In the genomic region with DNA sequence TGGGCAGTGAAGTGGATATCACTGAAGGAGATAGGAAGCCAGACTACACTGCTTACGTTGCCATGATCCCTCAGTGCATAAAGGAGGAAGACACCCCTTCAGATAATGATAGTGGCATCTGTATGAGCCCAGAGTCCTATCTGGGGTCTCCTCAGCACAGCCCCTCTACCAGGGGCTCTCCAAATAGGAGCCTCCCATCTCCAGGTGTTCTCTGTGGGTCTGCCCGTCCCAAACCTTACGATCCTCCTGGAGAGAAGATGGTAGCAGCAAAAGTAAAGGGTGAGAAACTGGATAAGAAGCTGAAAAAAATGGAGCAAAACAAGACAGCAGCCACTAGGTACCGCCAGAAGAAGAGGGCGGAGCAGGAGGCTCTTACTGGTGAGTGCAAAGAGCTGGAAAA, we compare ENCODE assay signal across 8 cellular contexts. TPM values are rescaled to one million over a fixed set of nuclear protein-coding genes. Genes with fewer than 3 reads are reported as not detected.
DNase-seq lines count a peak whose midpoint lies in the region; ATAC-seq, FAIRE-seq and TF ChIP-seq lines count a peak whose summit lies in the region.
"Not testable (repeated sequence)": the region's sequence is repeated elsewhere in the genome, so short reads cannot be mapped to it uniquely, and the experiment has no call there.

No MANE protein-coding gene starts in this region.

- POLR2A ChIA-PET in A549 (lab: Yijun Ruan, JAX) (interaction anchor here (1.1 to 1.4 kb wide), 3 partner anchors 9 to 522 kb away, joined by 3 to 5 read pairs (median 4); partner anchors contain the start of gene MIEF1), Panc1 (lab: Charles Lee) (interaction anchor here (0.8 kb wide), 1 partner anchor 26 kb away, joined by 7 read pairs; no protein-coding TSS in a partner anchor)

- peak overlapping the region; percentile 98 for H3K4me3 ChIP-seq in A549
- peak overlapping the region; percentile 86 for H3K4me3 ChIP-seq in GM23248
- peak overlapping the region; percentile 75 to 84 for H3K4me3 ChIP-seq in Panc1 (ENCODE audit: low read depth in 2 of 2, low read length in 2 of 2)
- H3K4me3 ChIP-seq in left ventricle myocardium inferior, result peak overlapping the region; percentile 92
- peak overlapping the region; percentile 95 for H3K4me3 ChIP-seq in smooth muscle cell

- not testable (repeated sequence) for H3K9me3 Mint-ChIP-seq in activated T-helper 17 cell treated with anti-CD3 and anti-CD28 coated beads, Interleukin-2, amount 50 U/mL, for 72 hours; dendritic cell treated with granulocyte-macrophage colony-stimulating factor and Interleukin-4, amounts not matched to agents 40 ng/mL and 50 ng/mL, for 4 days; naive B cell

- not testable (repeated sequence) for TF ChIP-seq POLR2A in A549 (IDR thresholded peaks at IDR 0.05; ENCODE audit: low read length)

- not testable (repeated sequence) for ATAC-seq in A549; Panc1; activated T-helper 17 cell treated with anti-CD3 and anti-CD28 coated beads, Interleukin-2, amount 50 U/mL, for 72 hours (replicated peaks); naive B cell (ENCODE audit: low read depth in 2 of 2)

- H3K36me3 ChIP-seq in GM23248 (ENCODE audit: low read depth) (peaks cover 16% of the 10 kb centered on the region), Panc1 (ENCODE audit: control insufficient read depth, insufficient read depth, low read length) (peaks cover 10% of the 10 kb centered on the region), left ventricle myocardium inferior (peaks cover 42% of the 10 kb centered on the region)
- not testable (repeated sequence) for H3K36me3 ChIP-seq in smooth muscle cell (ENCODE audit: low read depth)

- CTCF ChIA-PET in A549 (lab: Yijun Ruan, JAX), result interaction anchor here (0.9 to 1.4 kb wide), 3 partner anchors 12 to 211 kb away, joined by 3 to 4 read pairs (median 3); no protein-coding TSS in a partner anchor
- CTCF ChIA-PET in Panc1 (lab: Charles Lee), result not testable (repeated sequence)

- H3K27ac ChIP-seq in A549 (peak overlapping the region; percentile 96 to 99; a peak in 5 of 6 replicates), GM23248 (peak overlapping the region; percentile 96), Panc1 (ENCODE audit: low read length) (peak overlapping the region; percentile 95), left ventricle myocardium inferior (replicated peaks) (peak overlapping the region; percentile 99), smooth muscle cell (ENCODE audit: low read depth) (peak overlapping the region; percentile 99)

- not testable (repeated sequence) for BruUV-seq in Panc1 (replicated peaks; lab: Mats Ljungman, UMichigan)

- TF ChIP-seq CTCF in A549 (IDR thresholded peaks at IDR 0.05); Panc1 (IDR thresholded peaks at IDR 0.05); left ventricle myocardium inferior (IDR thresholded peaks at IDR 0.05; ENCODE audit: borderline replicate concordance); smooth muscle cell (IDR thresholded peaks at IDR 0.05; ENCODE audit: borderline replicate concordance, insufficient read depth, poor library complexity, severe bottlenecking): not testable (repeated sequence)

- H3K4me3 Mint-ChIP-seq in activated T-helper 17 cell treated with anti-CD3 and anti-CD28 coated beads, Interleukin-2, amount 50 U/mL, for 72 hours, result peak overlapping the region; percentile 92
- peak overlapping the region; percentile 94 for H3K4me3 Mint-ChIP-seq in dendritic cell treated with granulocyte-macrophage colony-stimulating factor and Interleukin-4, amounts not matched to agents 40 ng/mL and 50 ng/mL, for 4 days
- H3K4me3 Mint-ChIP-seq in naive B cell, result peak overlapping the region; percentile 90 to 100 (median 98)

- in situ Hi-C loops in GM23248 (cut with MboI); Panc1 (cut with HindIII; ENCODE audit: low pct_unique_long_range_greater_than_20kb, low sequenced_read_pairs): not testable (repeated sequence)

- not testable (repeated sequence) for H3K9me3 ChIP-seq in A549; GM23248 (ENCODE audit: low read depth); Panc1 (ENCODE audit: control insufficient read depth, insufficient read depth, low read depth, low read length); left ventricle myocardium inferior (replicated peaks); smooth muscle cell (replicated peaks; ENCODE audit: low read depth)

- H3K36me3 Mint-ChIP-seq in activated T-helper 17 cell treated with anti-CD3 and anti-CD28 coated beads, Interleukin-2, amount 50 U/mL, for 72 hours (ENCODE audit: low read depth), result peaks cover 75% of the 10 kb centered on the region
- peaks cover 82% of the 10 kb centered on the region for H3K36me3 Mint-ChIP-seq in dendritic cell treated with granulocyte-macrophage colony-stimulating factor and Interleukin-4, amounts not matched to agents 40 ng/mL and 50 ng/mL, for 4 days (ENCODE audit: low read depth)
- H3K36me3 Mint-ChIP-seq in naive B cell, result not testable (repeated sequence)

- TF ChIP-seq EP300 in A549 (IDR thresholded peaks at IDR 0.05), result not testable (repeated sequence)

- peaks cover 14% of the 10 kb centered on the region; the same call in 1 of the 2 replicates for H4K20me1 ChIP-seq in GM23248 (ENCODE audit: insufficient read depth)
- peaks cover 66% of the 10 kb centered on the region for H4K20me1 ChIP-seq in smooth muscle cell (ENCODE audit: low read depth)

- intact Hi-C loops in Panc1 (cut with micrococcal nuclease; ENCODE audit: unreplicated experiment); left ventricle myocardium inferior (cut with micrococcal nuclease): not testable (repeated sequence)
- intact Hi-C loops in dendritic cell treated with granulocyte-macrophage colony-stimulating factor and Interleukin-4, amounts not matched to agents 40 ng/mL and 50 ng/mL, for 4 days (cut with micrococcal nuclease), result loop anchor here (10.0 kb wide), 2 partner anchors 207 to 347 kb away; partner anchors contain the start of gene RPL3

- H2AFZ ChIP-seq in GM23248; smooth muscle cell (ENCODE audit: low read depth): not testable (repeated sequence)

- H3F3A ChIP-seq in GM23248 (ENCODE audit: insufficient read depth) (peaks cover 70% of the 10 kb centered on the region), smooth muscle cell (ENCODE audit: low read depth) (peaks cover 32% of the 10 kb centered on the region)

- H3K9ac ChIP-seq in GM23248, result peak overlapping the region; percentile 99
- peak overlapping the region; percentile 99 for H3K9ac ChIP-seq in smooth muscle cell (ENCODE audit: low read depth)

- H3K4me2 ChIP-seq in A549, result peak overlapping the region; percentile 99
- peak overlapping the region; percentile 99 for H3K4me2 ChIP-seq in GM23248 (ENCODE audit: unreplicated experiment)
- H3K4me2 ChIP-seq in smooth muscle cell, result peak overlapping the region; percentile 98

- peak overlapping the region; percentile 98 for H3K27ac Mint-ChIP-seq in activated T-helper 17 cell treated with anti-CD3 and anti-CD28 coated beads, Interleukin-2, amount 50 U/mL, for 72 hours
- peak overlapping the region; percentile 100 for H3K27ac Mint-ChIP-seq in dendritic cell treated with granulocyte-macrophage colony-stimulating factor and Interleukin-4, amounts not matched to agents 40 ng/mL and 50 ng/mL, for 4 days
- peak overlapping the region in 4 of 6 donors; percentile 81 to 99 (median 92) for H3K27ac Mint-ChIP-seq in naive B cell

- not testable (repeated sequence) for H3K27me3 Mint-ChIP-seq in activated T-helper 17 cell treated with anti-CD3 and anti-CD28 coated beads, Interleukin-2, amount 50 U/mL, for 72 hours; dendritic cell treated with granulocyte-macrophage colony-stimulating factor and Interleukin-4, amounts not matched to agents 40 ng/mL and 50 ng/mL, for 4 days; naive B cell

- H3K9me2 ChIP-seq in GM23248 (ENCODE audit: insufficient read depth), result not testable (repeated sequence)

- not testable (repeated sequence) for DNase-seq in A549 (ENCODE audit: low read depth in 1 of 2, low spot score in 1 of 2); GM23248; Panc1 (ENCODE audit: low read depth, low spot score); left ventricle myocardium inferior; naive B cell; smooth muscle cell (lab: John Stamatoyannopoulos, UW; ENCODE audit: unreplicated experiment)

- WGBS in A549 (ENCODE audit: missing lambda C conversion rate), result 15% methylated on average over 5 of the region's 5 CpGs
- 0 to 1% methylated on average over 4 to 5 of the region's 5 CpGs for WGBS in GM23248 (ENCODE audit: low coverage in 1 of 2, low lambda C conversion rate in 2 of 2, missing lambda C conversion rate in 2 of 2), 2 experiments
- WGBS in smooth muscle cell (ENCODE audit: low lambda C conversion rate), result 45% methylated on average over 5 of the region's 5 CpGs

- H3K4me1 ChIP-seq in A549 (peaks cover 25% of the 10 kb centered on the region), GM23248 (ENCODE audit: insufficient read depth) (peaks cover 20% of the 10 kb centered on the region), Panc1 (ENCODE audit: control insufficient read depth, insufficient read depth, low read length) (peaks cover 17% of the 10 kb centered on the region), left ventricle myocardium inferior (peaks cover 75% of the 10 kb centered on the region), smooth muscle cell (ENCODE audit: low read depth) (peaks cover 22% of the 10 kb centered on the region)

- FAIRE-seq in A549 (lab: Jason Lieb, UNC), result not testable (repeated sequence)

- not testable (repeated sequence) for TF ChIP-seq RAD21 in A549 (conservative IDR thresholded peaks at IDR 0.05 in 1 of 2, IDR thresholded peaks at IDR 0.05 in 1 of 2)

- not testable (repeated sequence) for H3K27me3 ChIP-seq in GM23248 (replicated peaks; ENCODE audit: insufficient read depth); Panc1 (ENCODE audit: control insufficient read depth, insufficient read depth, low read length); left ventricle myocardium inferior (ENCODE audit: low read depth); smooth muscle cell (ENCODE audit: low read depth)

- peaks cover 29% of the 10 kb centered on the region for H3K4me1 Mint-ChIP-seq in activated T-helper 17 cell treated with anti-CD3 and anti-CD28 coated beads, Interleukin-2, amount 50 U/mL, for 72 hours
- peaks cover 73% of the 10 kb centered on the region for H3K4me1 Mint-ChIP-seq in dendritic cell treated with granulocyte-macrophage colony-stimulating factor and Interleukin-4, amounts not matched to agents 40 ng/mL and 50 ng/mL, for 4 days (ENCODE audit: low read depth)
- peaks cover 40 to 59% (median 58%) of the 10 kb centered on the region in 3 donors for H3K4me1 Mint-ChIP-seq in naive B cell

- H3K79me2 ChIP-seq in GM23248 (ENCODE audit: insufficient read depth) (peaks cover 49% of the 10 kb centered on the region), smooth muscle cell (ENCODE audit: low read depth) (peaks cover 29% of the 10 kb centered on the region)

RNA-seq across cellular contexts. Expression of gene ATF4, which starts 1.7 kb away (rescaled TPM):
- polyA plus RNA-seq in A549 (2011; rRNA removed) (557 and 593 TPM in 2 replicates), A549 (2017; fragmentation: RNase III; extraction: RNeasy Plus Mini Kit Qiagen cat#74134 plus additional on column Dnase treatment) (242 to 249 TPM (median 242 TPM) in 3 replicates), GM23248 (2016; fragmentation: Nextera tagmentation; extraction: Ambion mirVana) (282 and 293 TPM in 2 replicates), naive B cell (ENCODE audit: low read depth in 6 of 6) (100 to 1,000 TPM in 2 of 6 donors, 10 to 100 TPM in 4; 74.9 to 159 (median 98.9) TPM), smooth muscle cell (288 and 339 TPM in 2 replicates)
- 431 and 472 TPM in 2 replicates for polyA plus RNA-seq in A549 (2012; cell fraction: cytosol; rRNA removed)
- polyA plus RNA-seq in A549 (2012; cell fraction: nucleus; rRNA removed), result 207 and 345 TPM in 2 replicates
- polyA minus RNA-seq in A549 (2011; rRNA and poly(A)+ RNA removed), result 170 and 220 TPM in 2 replicates
- total RNA-seq in GM23248 (2014; rRNA removed; shearing (Covaris generic)), result 481 and 529 TPM in 2 replicates
- total RNA-seq in Panc1 (2021; ENCODE audit: unreplicated experiment) (177 TPM), left ventricle myocardium inferior (193 TPM), smooth muscle cell (421 and 443 TPM in 2 replicates)
- 378 TPM for polyA plus RNA-seq in Panc1 (2012; ENCODE audit: insufficient read length)
- 100 to 1,000 TPM; 338 to 432 TPM for total RNA-seq in activated T-helper 17 cell treated with anti-CD3 and anti-CD28 coated beads, Interleukin-2, amount 50 U/mL, for 72 hours

RNA-seq across cellular contexts. Expression of gene RPS19BP1, which starts 10.5 kb away (rescaled TPM):
- polyA plus RNA-seq in A549 (2011; rRNA removed) (47.9 and 51.1 TPM in 2 replicates), A549 (2017; fragmentation: RNase III; extraction: RNeasy Plus Mini Kit Qiagen cat#74134 plus additional on column Dnase treatment) (71.8 to 74.0 TPM (median 72.0 TPM) in 3 replicates), GM23248 (2016; fragmentation: Nextera tagmentation; extraction: Ambion mirVana) (114 and 119 TPM in 2 replicates), naive B cell (ENCODE audit: low read depth in 6 of 6) (100 to 1,000 TPM in 1 of 6 donors, 10 to 100 TPM in 5; 73.8 to 114 (median 93.2) TPM), smooth muscle cell (97.1 and 115 TPM in 2 replicates)
- polyA plus RNA-seq in A549 (2012; cell fraction: cytosol; rRNA removed), result 148 and 162 TPM in 2 replicates
- polyA plus RNA-seq in A549 (2012; cell fraction: nucleus; rRNA removed), result 77.0 and 84.9 TPM in 2 replicates
- polyA minus RNA-seq in A549 (2011; rRNA and poly(A)+ RNA removed), result 8.1 and 8.3 TPM in 2 replicates
- 81.6 and 93.9 TPM in 2 replicates for total RNA-seq in GM23248 (2014; rRNA removed; shearing (Covaris generic))
- total RNA-seq in Panc1 (2021; ENCODE audit: unreplicated experiment) (123 TPM), left ventricle myocardium inferior (59.3 TPM), smooth muscle cell (42.8 and 71.6 TPM in 2 replicates)
- polyA plus RNA-seq in Panc1 (2012; ENCODE audit: insufficient read length), result 144 TPM
- 100 to 1,000 TPM in 1 of 2 donors, 10 to 100 TPM in 1; 61.3 to 102 TPM for total RNA-seq in activated T-helper 17 cell treated with anti-CD3 and anti-CD28 coated beads, Interleukin-2, amount 50 U/mL, for 72 hours

RNA-seq across cellular contexts. Expression of gene MIEF1, which starts 20.0 kb away (rescaled TPM):
- 19.8 and 20.5 TPM in 2 replicates for polyA plus RNA-seq in A549 (2011; rRNA removed)
- 13.3 and 16.3 TPM in 2 replicates for polyA plus RNA-seq in A549 (2012; cell fraction: cytosol; rRNA removed)
- polyA plus RNA-seq in A549 (2012; cell fraction: nucleus; rRNA removed), result 14.2 and 14.7 TPM in 2 replicates
- polyA plus RNA-seq in A549 (2017; fragmentation: RNase III; extraction: RNeasy Plus Mini Kit Qiagen cat#74134 plus additional on column Dnase treatment), result 18.8 to 19.9 TPM (median 19.3 TPM) in 3 replicates
- polyA minus RNA-seq in A549 (2011; rRNA and poly(A)+ RNA removed), result 26.4 TPM in 2 replicates
- 26.2 and 27.1 TPM in 2 replicates for total RNA-seq in GM23248 (2014; rRNA removed; shearing (Covaris generic))
- 20.2 and 20.6 TPM in 2 replicates for polyA plus RNA-seq in GM23248 (2016; fragmentation: Nextera tagmentation; extraction: Ambion mirVana)
- total RNA-seq in Panc1 (2021; ENCODE audit: unreplicated experiment), result 29.9 TPM
- 22.4 TPM for polyA plus RNA-seq in Panc1 (2012; ENCODE audit: insufficient read length)
- total RNA-seq in activated T-helper 17 cell treated with anti-CD3 and anti-CD28 coated beads, Interleukin-2, amount 50 U/mL, for 72 hours, result 10 to 100 TPM; 34.7 to 54.0 TPM
- 15.5 TPM for total RNA-seq in left ventricle myocardium inferior
- 10 to 100 TPM in 5 of 6 donors, 1 to 10 TPM in 1; 8.7 to 29.8 (median 19.2) TPM for polyA plus RNA-seq in naive B cell (ENCODE audit: low read depth in 6 of 6)
- 11.1 and 17.8 TPM in 2 replicates for total RNA-seq in smooth muscle cell
- polyA plus RNA-seq in smooth muscle cell, result 11.3 and 14.5 TPM in 2 replicates

RNA-seq across cellular contexts. Expression of gene CACNA1I, which starts 48.5 kb away (rescaled TPM):
- polyA plus RNA-seq in A549 (2011; rRNA removed), result 0.03 and 0.07 TPM in 2 replicates
- polyA plus RNA-seq in A549 (2012; cell fraction: cytosol; rRNA removed), result 0.01 and 0.04 TPM in 2 replicates
- 0.11 and 0.16 TPM in 2 replicates for polyA plus RNA-seq in A549 (2012; cell fraction: nucleus; rRNA removed)
- polyA plus RNA-seq in A549 (2017; fragmentation: RNase III; extraction: RNeasy Plus Mini Kit Qiagen cat#74134 plus additional on column Dnase treatment), result 0.12 to 0.17 TPM (median 0.13 TPM) in 3 replicates
- polyA minus RNA-seq in A549 (2011; rRNA and poly(A)+ RNA removed), result under 0.01 and 0.17 TPM in 2 replicates
- not detected in 2 replicates for total RNA-seq in GM23248 (2014; rRNA removed; shearing (Covaris generic))
- polyA plus RNA-seq in GM23248 (2016; fragmentation: Nextera tagmentation; extraction: Ambion mirVana), result not detected in 2 replicates
- total RNA-seq in Panc1 (2021; ENCODE audit: unreplicated experiment), result 0.23 TPM
- polyA plus RNA-seq in Panc1 (2012; ENCODE audit: insufficient read length), result 0.53 TPM
- total RNA-seq in activated T-helper 17 cell treated with anti-CD3 and anti-CD28 coated beads, Interleukin-2, amount 50 U/mL, for 72 hours, result 1 to 10 TPM in 1 of 2 donors, under 1 TPM in 1; 0.84 to 5.3 TPM
- 0.05 TPM for total RNA-seq in left ventricle myocardium inferior
- not detected for polyA plus RNA-seq in naive B cell (ENCODE audit: low read depth in 6 of 6)
- not detected in 2 replicates for total RNA-seq in smooth muscle cell
- not detected in 2 replicates for polyA plus RNA-seq in smooth muscle cell
